26 cellular contexts compared by ENCODE assay signal in the genomic region with DNA sequence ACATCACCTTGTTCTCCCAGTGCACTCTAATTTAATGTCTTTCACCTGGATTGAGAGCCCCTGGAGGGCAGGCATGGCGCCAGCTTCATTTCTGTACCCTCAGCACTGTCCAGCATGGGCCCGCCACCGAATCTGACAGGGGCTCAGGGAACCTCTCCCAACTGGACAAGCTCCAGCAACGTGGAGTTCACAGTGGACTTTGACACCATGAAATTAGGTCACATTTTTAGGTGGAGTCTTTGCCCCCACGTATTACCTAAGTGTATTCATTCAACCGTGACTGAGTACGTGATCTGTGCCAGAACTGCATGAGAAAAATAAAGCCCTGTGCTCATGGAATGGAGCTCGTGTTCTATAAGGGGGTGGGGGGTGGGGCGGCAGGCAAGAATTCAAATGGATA.
DNase-seq lines count a peak whose midpoint lies in the region; ATAC-seq and TF ChIP-seq lines count a peak whose summit lies in the region.
"Had no signal": no experiment of that assay in that cellular context is flagged by ENCODE, and none has a peak within 500 bp of the region (broad histone marks: within the 10 kb centered on the region; RNA-seq: fewer than 3 reads in every experiment).

No MANE protein-coding gene starts in this region.

- H3K9me3 Mint-ChIP-seq in neural crest cell, result peaks cover 3% of the 10 kb centered on the region
- H3K9me3 Mint-ChIP-seq in activated T-cell treated with anti-CD3 and anti-CD28 coated beads, Interleukin-2, amount 50 U/mL, for 4 hours, result no peaks in the 10 kb centered on the region
- H3K9me3 Mint-ChIP-seq: nephron had no signal

- H3K9me3 ChIP-seq in body of pancreas (no peaks in the 10 kb centered on the region), psoas muscle (no peaks in the 10 kb centered on the region)
- H3K9me3 ChIP-seq: HAP-1, lower lobe of right lung, transverse colon had no signal

- no peaks in the 10 kb centered on the region for H3K36me3 Mint-ChIP-seq in neural crest cell (ENCODE audit: low read depth)
- no peaks in the 10 kb centered on the region for H3K36me3 Mint-ChIP-seq in activated T-cell treated with anti-CD3 and anti-CD28 coated beads, Interleukin-2, amount 50 U/mL, for 4 hours (ENCODE audit: insufficient read depth)
- H3K36me3 Mint-ChIP-seq: CD4-positive, alpha-beta memory T cell had no signal

- WGBS in body of pancreas, 2 donors, result 34 to 35% methylated on average over 9 of the region's 9 CpGs
- 50 to 59% (median 52%) methylated on average over 9 of the region's 9 CpGs for WGBS in psoas muscle, 3 donors

- peak overlapping the region; percentile 57 for H3K27ac Mint-ChIP-seq in neural crest cell (ENCODE audit: unreplicated experiment)
- H3K27ac Mint-ChIP-seq: activated CD4-positive, alpha-beta T cell treated with anti-CD3 and anti-CD28 coated beads for 36 hours; CD4-positive, alpha-beta memory T cell; nephron had no signal

- TF ChIP-seq CTCF in body of pancreas (IDR thresholded peaks at IDR 0.05), result no peak
- no peak for TF ChIP-seq CTCF in neural crest cell (conservative IDR thresholded peaks at IDR 0.05)
- no peak for TF ChIP-seq CTCF in psoas muscle (IDR thresholded peaks at IDR 0.05)

- H3K36me3 ChIP-seq in body of pancreas (replicated peaks in 1 of 2; ENCODE audit: insufficient read depth in 1 of 2, low read depth in 2 of 2), result no peaks in the 10 kb centered on the region
- H3K36me3 ChIP-seq in psoas muscle (ENCODE audit: insufficient read depth in 1 of 2, low read depth in 1 of 2), result no peaks in the 10 kb centered on the region
- H3K36me3 ChIP-seq: brain microvascular endothelial cell, HAP-1, lower lobe of right lung, transverse colon had no signal

- no peaks in the 10 kb centered on the region for H3K27me3 ChIP-seq in body of pancreas
- H3K27me3 ChIP-seq in psoas muscle (ENCODE audit: insufficient read depth in 3 of 3, low read length in 2 of 3), result no peaks in the 10 kb centered on the region
- H3K27me3 ChIP-seq: brain microvascular endothelial cell, transverse colon had no signal

- H3K4me1 ChIP-seq in body of pancreas (peaks cover 7% of the 10 kb centered on the region), psoas muscle (peaks cover 10% of the 10 kb centered on the region)
- H3K4me1 ChIP-seq: HAP-1, lower lobe of right lung, transverse colon had no signal

- peak; percentile 33 for DNase-seq in NCI-H2171 treated with DMSO at 0.1 percent for 48 hours (lab: John Stamatoyannopoulos, UW)
- DNase-seq in NCI-H2171 (lab: John Stamatoyannopoulos, UW), result no peak
- DNase-seq in NCI-H2029 treated with DMSO at 0.1 percent for 48 hours (lab: John Stamatoyannopoulos, UW), result peak; percentile 78
- DNase-seq in body of pancreas, result peak in 1 of 4 donors; percentile 17
- DNase-seq in neural crest cell (ENCODE audit: low read depth, low spot score), result no peak
- no peak for DNase-seq in midbrain (lab: John Stamatoyannopoulos, UW)
- no peak for DNase-seq in activated T-cell treated with anti-CD3 and anti-CD28 coated beads, Interleukin-2, amount 50 U/mL, for 4 hours
- DNase-seq in psoas muscle, result no peak
- DNase-seq: activated CD4-positive, alpha-beta T cell treated with anti-CD3 and anti-CD28 coated beads for 36 hours; activated CD8-positive, alpha-beta memory T cell treated with anti-CD3 and anti-CD28 coated beads for 24 hours; activated T-cell treated with anti-CD3 and anti-CD28 coated beads, Interleukin-2, amount 50 U/mL, for 1 hour; brain microvascular endothelial cell; CD4-positive, alpha-beta memory T cell; DND-41; effector CD4-positive, alpha-beta T cell; glutamatergic neuron; lower lobe of right lung; NCI-H1436; NCI-H2227 treated with DMSO at 0.1 percent for 48 hours; PC-9; stimulated activated CD4-positive, alpha-beta T cell treated with anti-CD3 and anti-CD28 coated beads, Interleukin-1b, Interleukin-23, amount 100 ng/mL, for 48 hours; transverse colon had no signal

- no peak for TF ChIP-seq POLR2A in body of pancreas (IDR thresholded peaks at IDR 0.05)

- no peak overlapping the region for H3K4me3 Mint-ChIP-seq in neural crest cell
- no peak overlapping the region for H3K4me3 Mint-ChIP-seq in activated T-cell treated with anti-CD3 and anti-CD28 coated beads, Interleukin-2, amount 50 U/mL, for 4 hours
- H3K4me3 Mint-ChIP-seq: activated CD4-positive, alpha-beta T cell treated with anti-CD3 and anti-CD28 coated beads for 36 hours; CD4-positive, alpha-beta memory T cell; nephron had no signal

- ATAC-seq in body of pancreas (peak; percentile 18), psoas muscle (no peak)
- ATAC-seq in activated T-cell treated with anti-CD3 and anti-CD28 coated beads, Interleukin-2, amount 50 U/mL, for 4 hours, result no peak
- ATAC-seq: activated CD4-positive, alpha-beta T cell treated with anti-CD3 and anti-CD28 coated beads for 36 hours; lower lobe of right lung; Right ventricle myocardium inferior had no signal

- H3K4me3 ChIP-seq in body of pancreas, result no peak overlapping the region
- no peak overlapping the region for H3K4me3 ChIP-seq in psoas muscle
- H3K4me3 ChIP-seq: HAP-1, lower lobe of right lung, PC-9, smooth muscle cell, transverse colon had no signal

- peaks cover 17% of the 10 kb centered on the region for H3K4me1 Mint-ChIP-seq in neural crest cell
- H3K4me1 Mint-ChIP-seq in activated T-cell treated with anti-CD3 and anti-CD28 coated beads, Interleukin-2, amount 50 U/mL, for 4 hours (ENCODE audit: low read depth), result peaks cover 29% of the 10 kb centered on the region

- H3K27ac ChIP-seq in body of pancreas, result no peak overlapping the region
- no peak overlapping the region for H3K27ac ChIP-seq in psoas muscle
- H3K27ac ChIP-seq: brain microvascular endothelial cell, lower lobe of right lung, PC-9, transverse colon had no signal

- H3K27me3 Mint-ChIP-seq in neural crest cell (ENCODE audit: low read depth), result peaks cover 57% of the 10 kb centered on the region
- peaks cover 22% of the 10 kb centered on the region for H3K27me3 Mint-ChIP-seq in activated T-cell treated with anti-CD3 and anti-CD28 coated beads, Interleukin-2, amount 50 U/mL, for 4 hours (ENCODE audit: low read depth)

- intact Hi-C loops in body of pancreas (cut with DNase I) (no loop called here), psoas muscle (cut with DNase I) (no loop called here)

Comparison
In these comparisons a context has a peak if more than half of its experiments do, and no peak if none do; other contexts are left out.
1. DNase-seq: peak in NCI-H2171 treated with DMSO at 0.1 percent for 48 hours (single experiment) and NCI-H2029 treated with DMSO at 0.1 percent for 48 hours (single experiment); none in NCI-H2171 (single experiment), neural crest cell (single experiment), midbrain (single experiment), activated T-cell treated with anti-CD3 and anti-CD28 coated beads, Interleukin-2, amount 50 U/mL, for 4 hours (single experiment) and psoas muscle (0 of 2).